Comparison of ENCODE assay signal across 23 cellular contexts in the genomic region with DNA sequence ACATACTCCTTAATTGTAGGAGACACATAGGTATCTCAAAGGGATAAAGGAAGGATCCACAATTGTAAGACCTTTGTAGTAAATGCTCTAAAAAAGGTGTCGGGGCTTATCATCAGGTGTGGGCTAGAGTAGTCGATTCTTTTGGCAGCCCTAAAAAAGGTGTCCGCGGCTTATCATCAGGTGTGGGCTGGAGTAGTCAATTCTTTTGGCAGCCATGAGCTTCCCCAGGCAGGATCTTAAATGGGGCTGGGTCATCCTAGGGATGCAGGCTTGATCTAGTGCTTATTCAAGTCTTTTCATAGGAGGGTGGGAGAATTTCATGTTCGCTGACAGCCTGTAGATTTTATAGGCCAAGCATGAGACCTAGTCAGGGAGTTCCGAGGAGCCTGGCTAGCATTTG.
"Had no signal": no experiment of that assay in that cellular context is flagged by ENCODE, and none has a peak within 500 bp of the region (broad histone marks: within the 10 kb centered on the region; RNA-seq: fewer than 3 reads in every experiment).

No MANE protein-coding gene starts in this region.

- H3K27me3 Mint-ChIP-seq: IgD-negative memory B cell had no signal

- H3K9ac ChIP-seq: KMS-11, SK-N-SH had no signal

- H3K9me2 ChIP-seq: SK-N-SH had no signal

- H3K9me3 ChIP-seq: SK-N-SH had no signal

- H3K4me3 Mint-ChIP-seq: IgD-negative memory B cell had no signal

- H3K36me3 Mint-ChIP-seq: IgD-negative memory B cell had no signal

- H3K4me1 Mint-ChIP-seq: IgD-negative memory B cell had no signal

- H3K27ac ChIP-seq: HL-60, KMS-11, RWPE1 had no signal

- DNase-seq: Kasumi-1, MV-4-11, NCI-H1048, NCI-H1105, NCI-H1417, NCI-H1436 treated with DMSO at 0.1 percent for 48 hours, NCI-H1694, NCI-H187 treated with DMSO at 0.1 percent for 48 hours, NCI-H2029 treated with DMSO at 0.1 percent for 48 hours, NCI-H2171 treated with DMSO at 0.1 percent for 48 hours, NCI-H446, NCI-H510A, NCI-H524 treated with DMSO at 0.1 percent for 48 hours, NCI-H69, NCI-H774, SHP77, SK-N-SH, SW 1271 had no signal

- H3K4me3 ChIP-seq: K562 had no signal

- H3K27ac Mint-ChIP-seq: IgD-negative memory B cell had no signal

- H3K4me2 ChIP-seq: KMS-11, SK-N-SH had no signal
